16 cellular contexts compared by ENCODE assay signal in genomic region chr4:99722006-99722405, GRCh38.
A peak's percentile ranks its signal among the peaks of the same experiment; 100 is the strongest.
DNase-seq lines count a peak whose midpoint lies in the region; ATAC-seq, FAIRE-seq and TF ChIP-seq lines count a peak whose summit lies in the region.
"Had no signal": no experiment of that assay in that cellular context is flagged by ENCODE, and none has a peak within 500 bp of the region (broad histone marks: within the 10 kb centered on the region; RNA-seq: fewer than 3 reads in every experiment).

No MANE protein-coding gene starts in this region.

- H2BK120ac ChIP-seq in IMR-90 (ENCODE audit: low read depth, low read length): peak overlapping the region; percentile 50

- no peak overlapping the region for H3K23ac ChIP-seq in IMR-90 (ENCODE audit: low read depth, low read length)

- H3K4me3 Mint-ChIP-seq in nephron: no peak overlapping the region
- H3K4me3 Mint-ChIP-seq: B cell, naive B cell had no signal

- peak overlapping the region; percentile 59; the same call in 1 of the 2 replicates for H2BK20ac ChIP-seq in IMR-90 (ENCODE audit: low read depth, low read length)

- peak overlapping the region; percentile 1; the same call in 1 of the 2 replicates for H3K4ac ChIP-seq in IMR-90 (ENCODE audit: low read depth, low read length)

- no peaks in the 10 kb centered on the region for H3K79me1 ChIP-seq in IMR-90 (ENCODE audit: low read depth in 1 of 2, low read length in 2 of 2)

- peak overlapping the region; percentile 26; the same call in 1 of the 2 replicates for H4K91ac ChIP-seq in IMR-90 (ENCODE audit: insufficient read depth, low read depth, low read length)

- no peaks in the 10 kb centered on the region for H3K36me3 Mint-ChIP-seq in nephron (ENCODE audit: low read depth)
- H3K36me3 Mint-ChIP-seq: naive B cell had no signal

- H2AK5ac ChIP-seq in IMR-90 (ENCODE audit: low read depth, low read length): no peak overlapping the region

- peaks cover 5% of the 10 kb centered on the region for H3K9me3 Mint-ChIP-seq in nephron
- H3K9me3 Mint-ChIP-seq: naive B cell had no signal

- TF ChIP-seq CTCF in IMR-90 (conservative IDR thresholded peaks at IDR 0.05; ENCODE audit: low read depth, low read length) (no peak), bronchial epithelial cell (IDR thresholded peaks at IDR 0.05; ENCODE audit: insufficient read depth, low read length, severe bottlenecking) (no peak), nephron (IDR thresholded peaks at IDR 0.05; ENCODE audit: unreplicated experiment in 3 of 3) (no peak), vagina (IDR thresholded peaks at IDR 0.05) (no peak)

- no peak overlapping the region for H4K8ac ChIP-seq in IMR-90 (ENCODE audit: low read depth in 2 of 2, low read length in 2 of 2)

- H2AK9ac ChIP-seq in IMR-90 (replicated peaks; ENCODE audit: low read depth, low read length, poor library complexity): no peak overlapping the region

- H3K36me3 ChIP-seq in IMR-90 (ENCODE audit: control insufficient read depth, insufficient read depth, low read length) (no peaks in the 10 kb centered on the region), bronchial epithelial cell (ENCODE audit: control insufficient read depth, insufficient read depth, low read length) (no peaks in the 10 kb centered on the region), vagina (no peaks in the 10 kb centered on the region)

- TF ChIP-seq POLR2A in IMR-90 (IDR thresholded peaks at IDR 0.05; ENCODE audit: low read depth, low read length) (no peak), vagina (IDR thresholded peaks at IDR 0.05) (no peak)

- POLR2A ChIA-PET in IMR-90 (lab: Charles Lee; ENCODE audit: unreplicated experiment): no interaction called here

- dilution Hi-C loops in IMR-90 (cut with HindIII; ENCODE audit: low sequenced_read_pairs, unreplicated experiment): no loop called here

- H3K27ac Mint-ChIP-seq in nephron: peak overlapping the region in 2 of 3 experiments; percentile 46 to 62
- H3K27ac Mint-ChIP-seq: B cell, naive B cell had no signal

- no peaks in the 10 kb centered on the region for H4K20me1 ChIP-seq in IMR-90 (ENCODE audit: insufficient read depth, low read length)

- no peak for ATAC-seq in IMR-90 (ENCODE audit: low read depth)
- ATAC-seq: SK-N-SH treated with all-trans-retinoic acid at 6 μM for 48 hours had no signal

- 0 out of 2 replicates have a peak, but pooled peaks cover 3% of the 10 kb centered on the region for H3K9me1 ChIP-seq in IMR-90 (ENCODE audit: insufficient read depth, low read length)

- no peaks in the 10 kb centered on the region for H3K9me3 ChIP-seq in IMR-90 (ENCODE audit: control insufficient read depth, insufficient read depth, low read length)
- H3K9me3 ChIP-seq in vagina: no peaks in the 10 kb centered on the region

- no peaks in the 10 kb centered on the region for H3K27me3 Mint-ChIP-seq in nephron (ENCODE audit: low read depth)

- peaks cover 55% of the 10 kb centered on the region for H3K4me1 Mint-ChIP-seq in nephron
- H3K4me1 Mint-ChIP-seq: B cell, naive B cell had no signal

- H3K27me3 ChIP-seq in IMR-90 (ENCODE audit: control insufficient read depth, insufficient read depth, low read length) (no peaks in the 10 kb centered on the region), bronchial epithelial cell (ENCODE audit: control insufficient read depth, insufficient read depth, low read length) (no peaks in the 10 kb centered on the region), vagina (no peaks in the 10 kb centered on the region)

- H3K4me2 ChIP-seq in IMR-90 (ENCODE audit: low read depth, low read length): no peak overlapping the region

- H3K14ac ChIP-seq in IMR-90 (replicated peaks; ENCODE audit: low read depth, low read length): no peak overlapping the region; the same call in 1 of the 2 replicates

- no peak overlapping the region for H2BK5ac ChIP-seq in IMR-90 (ENCODE audit: low read depth, low read length, poor library complexity, severe bottlenecking)

- no peak overlapping the region for H3K4me3 ChIP-seq in IMR-90 (ENCODE audit: insufficient read depth, low read depth, low read length)
- H3K4me3 ChIP-seq in bronchial epithelial cell (ENCODE audit: low read depth, low read length): no peak overlapping the region
- H3K4me3 ChIP-seq in vagina: no peak overlapping the region

- no peak overlapping the region for H2AFZ ChIP-seq in IMR-90 (replicated peaks; ENCODE audit: low read length, poor library complexity)

- H4K5ac ChIP-seq in IMR-90 (ENCODE audit: low read depth, low read length): no peak overlapping the region; the same call in 1 of the 2 replicates

- no peak overlapping the region for H3K9ac ChIP-seq in IMR-90 (ENCODE audit: low read depth, low read length)

- DNase-seq in COLO829 (ENCODE audit: low spot score) (peak; percentile 73), IMR-90 (no peak), bronchial epithelial cell (ENCODE audit: low read depth) (peak; percentile 69), HuH-7 (ENCODE audit: low spot score) (no peak), mesenteric fat pad (ENCODE audit: low spot score) (no peak), vagina (ENCODE audit: extremely low spot score in 2 of 2) (no peak), COLO668 (lab: John Stamatoyannopoulos, UW; ENCODE audit: unreplicated experiment) (no peak)
- DNase-seq: amygdala, cortex of kidney, DMS153, naive B cell, NCI-H2029 treated with DMSO at 0.1 percent for 48 hours, NCI-H524 treated with DMSO at 0.1 percent for 48 hours had no signal

- no CpG with 5 or more reads among the region's 1 CpG for WGBS in IMR-90 (ENCODE audit: extremely low coverage in 2 of 2, insufficient read length in 1 of 2), 2 experiments

- no peak overlapping the region for H3K56ac ChIP-seq in IMR-90 (ENCODE audit: extremely low read depth, insufficient read depth, low read length)

- TF ChIP-seq RAD21 in IMR-90 (IDR thresholded peaks at IDR 0.05; ENCODE audit: low read length): no peak

- FAIRE-seq in bronchial epithelial cell (lab: Jason Lieb, UNC): no peak

- H3K4me1 ChIP-seq in IMR-90 (ENCODE audit: control insufficient read depth, insufficient read depth, low read length): peaks cover 8% of the 10 kb centered on the region
- H3K4me1 ChIP-seq in vagina: peaks cover 16% of the 10 kb centered on the region

- H2BK15ac ChIP-seq in IMR-90 (ENCODE audit: low read depth, low read length): no peak overlapping the region

- peak overlapping the region; percentile 54; the same call in 1 of the 2 replicates for H3K18ac ChIP-seq in IMR-90 (ENCODE audit: low read depth, low read length)

- CTCF ChIA-PET in IMR-90 (lab: Yijun Ruan, JAX): no interaction called here

- intact Hi-C loops in IMR-90 (cut with micrococcal nuclease): loop anchor here (5.0 kb wide), 1 partner anchor 170 kb away; the partner anchor contains the start of gene LAMTOR3
- intact Hi-C loops in vagina (cut with DNase I): no loop called here

- in situ Hi-C loops in IMR-90 (cut with MboI; ENCODE audit: low sequenced_read_pairs): no loop called here

- no TSS peak for BruUV-seq in IMR-90 (replicated peaks; lab: Mats Ljungman, UMichigan)

- H3K27ac ChIP-seq in IMR-90 (ENCODE audit: insufficient read depth, low read length): no peak overlapping the region
- no peak overlapping the region for H3K27ac ChIP-seq in vagina

TF ChIP-seq in IMR-90, 13 proteins besides CTCF, POLR2A, EP300 and RAD21:
- TF ChIP-seq USF2 (IDR thresholded peaks at IDR 0.05; ENCODE audit: low read depth, low read length) (no peak), CEBPB (IDR thresholded peaks at IDR 0.05; ENCODE audit: low read depth, low read length) (peak; percentile 71)

Comparison
In these comparisons a context has a peak if more than half of its experiments do, and no peak if none do; other contexts are left out.
1. DNase-seq: peak in COLO829 (single experiment) and bronchial epithelial cell (single experiment); none in IMR-90 (single experiment), HuH-7 (single experiment), mesenteric fat pad (single experiment), vagina (0 of 2) and COLO668 (single experiment).